22 cellular contexts compared by ENCODE assay signal in the genomic region with DNA sequence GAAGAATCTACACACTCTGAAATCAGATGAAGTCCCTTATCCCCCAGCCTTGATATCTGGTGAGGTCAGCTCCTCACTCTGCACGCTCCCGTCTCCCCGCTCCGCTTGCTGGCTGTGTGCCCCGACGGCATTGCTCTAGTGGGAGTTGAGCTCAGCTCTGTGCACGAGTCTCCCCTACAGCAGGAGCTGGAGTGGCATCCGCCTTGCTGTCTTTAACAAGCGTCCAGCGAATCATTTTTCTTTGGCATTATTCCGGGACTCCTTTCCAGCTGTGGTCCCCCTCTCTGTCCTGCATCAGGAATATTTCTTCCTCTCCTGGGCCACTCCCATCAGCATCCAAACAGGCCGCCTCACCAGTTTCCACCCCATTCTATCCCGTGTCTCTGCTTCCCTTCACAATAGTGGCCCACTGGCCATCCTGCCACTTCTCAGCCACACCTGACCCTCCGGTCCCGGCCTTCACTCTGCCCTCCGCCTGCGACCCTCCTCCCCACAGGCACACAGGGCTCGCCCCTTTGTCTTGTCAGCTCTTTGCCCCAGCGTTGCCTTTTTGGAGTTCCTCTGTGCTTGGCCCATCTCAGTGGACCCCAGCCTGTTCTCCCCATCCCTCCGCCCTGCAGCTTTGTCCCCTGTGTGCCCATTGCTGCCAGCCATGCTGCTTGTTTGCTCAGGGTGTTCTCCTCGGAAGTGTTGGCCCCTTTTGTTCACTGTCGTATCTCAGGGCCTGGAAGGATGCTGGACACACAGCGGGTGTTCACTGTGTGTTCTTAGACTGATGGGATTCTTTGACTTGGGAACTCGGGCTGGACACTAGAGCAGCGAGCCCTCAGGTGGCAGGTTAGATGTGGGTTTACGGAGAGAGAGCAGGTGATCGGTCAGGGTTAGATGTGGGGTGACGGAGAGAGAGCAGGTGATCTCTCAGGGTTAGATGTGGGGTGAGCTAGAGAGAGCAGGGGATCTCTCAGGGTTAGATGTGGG.
DNase-seq lines count a peak whose midpoint lies in the region; ATAC-seq and TF ChIP-seq lines count a peak whose summit lies in the region.
"Had no signal": no experiment of that assay in that cellular context is flagged by ENCODE, and none has a peak within 500 bp of the region (broad histone marks: within the 10 kb centered on the region; RNA-seq: fewer than 3 reads in every experiment).

No MANE protein-coding gene starts in this region.

- no CpG with 5 or more reads among the region's 28 CpGs for WGBS in trophoblast cell (ENCODE audit: extremely low coverage, insufficient coverage, insufficient read length)

- H3K23ac ChIP-seq in trophoblast cell (ENCODE audit: low read length), result no peak overlapping the region

- DNase-seq in activated CD4-positive, alpha-beta T cell treated with anti-CD3 and anti-CD28 coated beads for 1 hour, result peak; percentile 1
- no peak for DNase-seq in activated CD4-positive, alpha-beta T cell treated with anti-CD3 and anti-CD28 coated beads, Interleukin-2, amount 50 U/mL, for 48 hours
- peak; percentile 11 for DNase-seq in AG20443 (ENCODE audit: low spot score)
- DNase-seq in endothelial cell (ENCODE audit: low spot score), result no peak
- no peak for DNase-seq in trophoblast cell
- DNase-seq in DMS153 treated with DMSO at 0.1 percent for 48 hours (lab: John Stamatoyannopoulos, UW; ENCODE audit: unreplicated experiment), result no peak
- DNase-seq in activated CD8-positive, alpha-beta T cell treated with anti-CD3 and anti-CD28 coated beads, Interleukin-2, amount 10 ng/mL, durations not matched to agents 7 days and 5 days, result no peak
- DNase-seq: activated CD4-positive, alpha-beta T cell treated with anti-CD3 and anti-CD28 coated beads, Interleukin-2, amount 10 ng/mL, durations not matched to agents 24 days and 14 days; CD4-positive, alpha-beta memory T cell; central memory CD4-positive, alpha-beta T cell; HFFc6; NCI-H1092; NCI-H1694 treated with DMSO at 0.1 percent for 48 hours; OCI-M1; stimulated activated CD4-positive, alpha-beta T cell treated with anti-CD3 and anti-CD28 coated beads, Interleukin-15, amount 100 ng/mL, for 24 hours had no signal

- H3K79me1 ChIP-seq in trophoblast cell (ENCODE audit: low read length), result no peaks in the 10 kb centered on the region

- no peak overlapping the region for H3K27ac ChIP-seq in trophoblast cell (ENCODE audit: low read depth, low read length)
- H3K27ac ChIP-seq: right lobe of liver, SK-N-MC, tibial artery, VCaP had no signal

- POLR2A ChIA-PET in activated CD8-positive, alpha-beta T cell treated with anti-CD3 and anti-CD28 coated beads, Interleukin-2, amount 10 ng/mL, durations not matched to agents 7 days and 5 days (lab: Charles Lee), result no interaction called here

- no peak overlapping the region for H3K4ac ChIP-seq in trophoblast cell (ENCODE audit: low read depth, low read length)

- no peak overlapping the region for H3K14ac ChIP-seq in trophoblast cell (ENCODE audit: low read length)

- no peak overlapping the region for H2AFZ ChIP-seq in trophoblast cell (ENCODE audit: insufficient read depth, low read length, poor library complexity)
- H2AFZ ChIP-seq: GM23338 had no signal

- no peak overlapping the region for H3K4me2 ChIP-seq in trophoblast cell (ENCODE audit: low read length)
- H3K4me2 ChIP-seq: GM23338 had no signal

- no peaks in the 10 kb centered on the region for H3K4me1 ChIP-seq in trophoblast cell (ENCODE audit: control insufficient read depth in 1 of 2, insufficient read depth in 2 of 2, low read length in 2 of 2)
- H3K4me1 ChIP-seq: tibial artery had no signal

- peak overlapping the region; percentile 35 for H3K4me3 ChIP-seq in trophoblast cell (ENCODE audit: low read depth, low read length)
- H3K4me3 ChIP-seq: GM23338, right lobe of liver, SK-N-MC, tibial artery had no signal

- H3K27me3 Mint-ChIP-seq in endothelial cell (ENCODE audit: unreplicated experiment), result peaks cover 9% of the 10 kb centered on the region
- no peaks in the 10 kb centered on the region for H3K27me3 Mint-ChIP-seq in activated CD8-positive, alpha-beta T cell treated with anti-CD3 and anti-CD28 coated beads, Interleukin-2, amount 10 ng/mL, durations not matched to agents 7 days and 5 days (ENCODE audit: low read depth)
- H3K27me3 Mint-ChIP-seq: activated CD4-positive, alpha-beta T cell treated with anti-CD3 and anti-CD28 coated beads, Interleukin-2, amount 10 ng/mL, durations not matched to agents 24 days and 14 days; CD4-positive, alpha-beta memory T cell; stimulated activated naive CD8-positive, alpha-beta T cell treated with anti-CD3 and anti-CD28 coated beads, Interleukin-15, Interleukin-2, amounts not matched to agents 100 ng/mL and 50 ng/mL, for 24 hours had no signal

- no peak for ATAC-seq in GM21619 (IDR thresholded peaks at IDR 0.05; ENCODE audit: unreplicated experiment)
- no peak for ATAC-seq in activated CD8-positive, alpha-beta T cell treated with anti-CD3 and anti-CD28 coated beads, Interleukin-2, amount 10 ng/mL, durations not matched to agents 7 days and 5 days
- ATAC-seq: GM23338, right lobe of liver had no signal

- no peaks in the 10 kb centered on the region for H3K79me2 ChIP-seq in trophoblast cell (ENCODE audit: control insufficient read depth, insufficient read depth, low read length, poor library complexity)

- H3K27me3 ChIP-seq in trophoblast cell (ENCODE audit: insufficient read depth, low read length), result no peaks in the 10 kb centered on the region
- H3K27me3 ChIP-seq: right lobe of liver had no signal

- H2BK12ac ChIP-seq in trophoblast cell (ENCODE audit: low read length), result no peak overlapping the region

- H3K9me3 ChIP-seq in trophoblast cell (ENCODE audit: insufficient read depth, low read depth, low read length), result peaks cover 88% of the 10 kb centered on the region
- H3K9me3 ChIP-seq: right lobe of liver, tibial artery had no signal

- peak overlapping the region; percentile 13 for H3K4me3 Mint-ChIP-seq in endothelial cell (ENCODE audit: unreplicated experiment)
- H3K4me3 Mint-ChIP-seq in activated CD8-positive, alpha-beta T cell treated with anti-CD3 and anti-CD28 coated beads, Interleukin-2, amount 10 ng/mL, durations not matched to agents 7 days and 5 days, result no peak overlapping the region
- H3K4me3 Mint-ChIP-seq: activated CD4-positive, alpha-beta T cell treated with anti-CD3 and anti-CD28 coated beads, Interleukin-2, amount 10 ng/mL, durations not matched to agents 24 days and 14 days; GM23338; HFFc6; stimulated activated naive CD8-positive, alpha-beta T cell treated with anti-CD3 and anti-CD28 coated beads, Interleukin-15, Interleukin-2, amounts not matched to agents 100 ng/mL and 50 ng/mL, for 24 hours had no signal

- H2BK120ac ChIP-seq in trophoblast cell (ENCODE audit: insufficient read depth, low read length, poor library complexity), result no peak overlapping the region

- H3K36me3 Mint-ChIP-seq in endothelial cell (ENCODE audit: low read depth, unreplicated experiment), result peaks cover 15% of the 10 kb centered on the region
- H3K36me3 Mint-ChIP-seq in activated CD8-positive, alpha-beta T cell treated with anti-CD3 and anti-CD28 coated beads, Interleukin-2, amount 10 ng/mL, durations not matched to agents 7 days and 5 days (ENCODE audit: low read depth), result no peaks in the 10 kb centered on the region
- H3K36me3 Mint-ChIP-seq: CD4-positive, alpha-beta memory T cell had no signal

- CTCF ChIA-PET in activated CD8-positive, alpha-beta T cell treated with anti-CD3 and anti-CD28 coated beads, Interleukin-2, amount 10 ng/mL, durations not matched to agents 7 days and 5 days (lab: Charles Lee), result no interaction called here

- H4K8ac ChIP-seq in trophoblast cell (ENCODE audit: low read depth, low read length), result no peak overlapping the region

- H4K12ac ChIP-seq in trophoblast cell (ENCODE audit: low read depth, low read length), result no peak overlapping the region

- H3K9me3 Mint-ChIP-seq in endothelial cell (ENCODE audit: unreplicated experiment), result peaks cover 46% of the 10 kb centered on the region
- H3K9me3 Mint-ChIP-seq in activated CD8-positive, alpha-beta T cell treated with anti-CD3 and anti-CD28 coated beads, Interleukin-2, amount 10 ng/mL, durations not matched to agents 7 days and 5 days (ENCODE audit: insufficient read depth), result no peaks in the 10 kb centered on the region
- H3K9me3 Mint-ChIP-seq: activated CD4-positive, alpha-beta T cell treated with anti-CD3 and anti-CD28 coated beads, Interleukin-2, amount 10 ng/mL, durations not matched to agents 24 days and 14 days; CD4-positive, alpha-beta memory T cell; stimulated activated naive CD8-positive, alpha-beta T cell treated with anti-CD3 and anti-CD28 coated beads, Interleukin-15, Interleukin-2, amounts not matched to agents 100 ng/mL and 50 ng/mL, for 24 hours had no signal

- no peaks in the 10 kb centered on the region for H3K4me1 Mint-ChIP-seq in endothelial cell (ENCODE audit: unreplicated experiment)
- H3K4me1 Mint-ChIP-seq in activated CD8-positive, alpha-beta T cell treated with anti-CD3 and anti-CD28 coated beads, Interleukin-2, amount 10 ng/mL, durations not matched to agents 7 days and 5 days (ENCODE audit: low read depth), result no peaks in the 10 kb centered on the region
- H3K4me1 Mint-ChIP-seq: activated CD4-positive, alpha-beta T cell treated with anti-CD3 and anti-CD28 coated beads, Interleukin-2, amount 10 ng/mL, durations not matched to agents 24 days and 14 days; CD4-positive, alpha-beta memory T cell; GM23338 had no signal

- no peak overlapping the region for H3K9ac ChIP-seq in trophoblast cell (ENCODE audit: low read length)

- H3K27ac Mint-ChIP-seq in endothelial cell (ENCODE audit: unreplicated experiment), result peak overlapping the region; percentile 19
- H3K27ac Mint-ChIP-seq in activated CD8-positive, alpha-beta T cell treated with anti-CD3 and anti-CD28 coated beads, Interleukin-2, amount 10 ng/mL, durations not matched to agents 7 days and 5 days, result no peak overlapping the region
- H3K27ac Mint-ChIP-seq: activated CD4-positive, alpha-beta T cell treated with anti-CD3 and anti-CD28 coated beads, Interleukin-2, amount 10 ng/mL, durations not matched to agents 24 days and 14 days; CD4-positive, alpha-beta memory T cell; GM23338; HFFc6; stimulated activated naive CD8-positive, alpha-beta T cell treated with anti-CD3 and anti-CD28 coated beads, Interleukin-15, Interleukin-2, amounts not matched to agents 100 ng/mL and 50 ng/mL, for 24 hours had no signal

- H3K36me3 ChIP-seq in trophoblast cell (ENCODE audit: control insufficient read depth in 1 of 2, insufficient read depth in 2 of 2, low read length in 2 of 2), result peaks cover 0 to 2% of the 10 kb centered on the region in 2 experiments
- H3K36me3 ChIP-seq: right lobe of liver, tibial artery had no signal

- H4K91ac ChIP-seq in trophoblast cell (ENCODE audit: low read depth, low read length), result no peak overlapping the region

- H3K18ac ChIP-seq in trophoblast cell (ENCODE audit: low read length), result no peak overlapping the region

- H2AK5ac ChIP-seq in trophoblast cell (ENCODE audit: low read length), result no peak overlapping the region

- no peak for TF ChIP-seq CTCF in endothelial cell (IDR thresholded peaks at IDR 0.05; ENCODE audit: unreplicated experiment)

- H2BK5ac ChIP-seq in trophoblast cell (ENCODE audit: low read depth, low read length, poor library complexity), result no peak overlapping the region

Comparison
In these comparisons a context has a peak if more than half of its experiments do, and no peak if none do; other contexts are left out.
1. DNase-seq: peak in activated CD4-positive, alpha-beta T cell treated with anti-CD3 and anti-CD28 coated beads for 1 hour (single experiment) and AG20443 (single experiment); none in activated CD4-positive, alpha-beta T cell treated with anti-CD3 and anti-CD28 coated beads, Interleukin-2, amount 50 U/mL, for 48 hours (0 of 2), endothelial cell (single experiment), trophoblast cell (0 of 2), DMS153 treated with DMSO at 0.1 percent for 48 hours (single experiment) and activated CD8-positive, alpha-beta T cell treated with anti-CD3 and anti-CD28 coated beads, Interleukin-2, amount 10 ng/mL, durations not matched to agents 7 days and 5 days (single experiment).